ENCODE assay signal across 12 cellular contexts in genomic region chr19:41120929-41121911, GRCh38. TPM values are rescaled to one million over a fixed set of nuclear protein-coding genes. Genes with fewer than 3 reads are reported as not detected.
DNase-seq lines count a peak whose midpoint lies in the region; ATAC-seq, FAIRE-seq and TF ChIP-seq lines count a peak whose summit lies in the region.
"Not testable (repeated sequence)": the region's sequence is repeated elsewhere in the genome, so short reads cannot be mapped to it uniquely, and the experiment has no call there.
"Had no signal": no experiment of that assay in that cellular context is flagged by ENCODE, and none has a peak within 500 bp of the region (broad histone marks: within the 10 kb centered on the region; RNA-seq: fewer than 3 reads in every experiment).

No MANE protein-coding gene starts in this region.

- H3K4me1 ChIP-seq in K562 (replicated peaks in 1 of 2; ENCODE audit: control insufficient read depth in 2 of 2, insufficient read depth in 2 of 2, low read length in 2 of 2), result peaks cover 4 to 13% of the 10 kb centered on the region in 2 experiments; a peak in 2 of 5 replicates
- H3K4me1 ChIP-seq in upper lobe of right lung, result not testable (repeated sequence)

- H3K27ac Mint-ChIP-seq in activated CD4-positive, alpha-beta T cell treated with anti-CD3 and anti-CD28 coated beads, Interleukin-2, amount 10 ng/mL, durations not matched to agents 24 days and 14 days, result peak overlapping the region; percentile 55
- not testable (repeated sequence) for H3K27ac Mint-ChIP-seq in activated T-cell treated with anti-CD3 and anti-CD28 coated beads, Interleukin-2, amount 50 U/mL, for 72 hours
- peak overlapping the region in 5 of 6 donors; percentile 36 to 92 (median 71) for H3K27ac Mint-ChIP-seq in naive B cell

- ATAC-seq in activated T-cell treated with anti-CD3 and anti-CD28 coated beads, Interleukin-2, amount 50 U/mL, for 72 hours (replicated peaks in 1 of 2), result peak; percentile 77 to 82
- ATAC-seq in K562 (peak; percentile 98), naive B cell (ENCODE audit: low read depth in 2 of 2) (peak; percentile 80 to 82), upper lobe of right lung (peak; percentile 53)

- H3K27me3 Mint-ChIP-seq in activated CD4-positive, alpha-beta T cell treated with anti-CD3 and anti-CD28 coated beads, Interleukin-2, amount 10 ng/mL, durations not matched to agents 24 days and 14 days, result peaks cover 16% of the 10 kb centered on the region
- not testable (repeated sequence) for H3K27me3 Mint-ChIP-seq in activated T-cell treated with anti-CD3 and anti-CD28 coated beads, Interleukin-2, amount 50 U/mL, for 72 hours (ENCODE audit: low read depth)
- peaks cover 12 to 39% (median 29%) of the 10 kb centered on the region in 3 donors for H3K27me3 Mint-ChIP-seq in naive B cell

- H3K27ac ChIP-seq in K562 (ENCODE audit: extremely low read depth, low read depth, low read length); upper lobe of right lung: not testable (repeated sequence)

- H3K9me3 Mint-ChIP-seq in activated CD4-positive, alpha-beta T cell treated with anti-CD3 and anti-CD28 coated beads, Interleukin-2, amount 10 ng/mL, durations not matched to agents 24 days and 14 days; activated T-cell treated with anti-CD3 and anti-CD28 coated beads, Interleukin-2, amount 50 U/mL, for 72 hours; naive B cell: not testable (repeated sequence)

- H3K36me3 Mint-ChIP-seq in activated CD4-positive, alpha-beta T cell treated with anti-CD3 and anti-CD28 coated beads, Interleukin-2, amount 10 ng/mL, durations not matched to agents 24 days and 14 days (ENCODE audit: low read depth); activated T-cell treated with anti-CD3 and anti-CD28 coated beads, Interleukin-2, amount 50 U/mL, for 72 hours (ENCODE audit: insufficient read depth in 2 of 2); naive B cell: not testable (repeated sequence)

- FAIRE-seq in GM12891 (lab: Jason Lieb, UNC) (peak; percentile 69), K562 (lab: Jason Lieb, UNC) (peak; percentile 93)

- not testable (repeated sequence) for H4K20me1 ChIP-seq in K562 (replicated peaks; ENCODE audit: control insufficient read depth, insufficient read depth, low read length)

- TF ChIP-seq EP300 in K562 (IDR thresholded peaks at IDR 0.05; ENCODE audit: low read length), result not testable (repeated sequence)

- peaks cover 15% of the 10 kb centered on the region for H3K4me1 Mint-ChIP-seq in activated CD4-positive, alpha-beta T cell treated with anti-CD3 and anti-CD28 coated beads, Interleukin-2, amount 10 ng/mL, durations not matched to agents 24 days and 14 days
- peaks cover 12% of the 10 kb centered on the region for H3K4me1 Mint-ChIP-seq in activated T-cell treated with anti-CD3 and anti-CD28 coated beads, Interleukin-2, amount 50 U/mL, for 72 hours (ENCODE audit: low read depth)
- H3K4me1 Mint-ChIP-seq in naive B cell, result peaks cover 10 to 19% (median 15%) of the 10 kb centered on the region in 3 donors

- H3K9ac ChIP-seq in K562 (ENCODE audit: insufficient read depth in 1 of 2, low read depth in 2 of 2, low read length in 2 of 2), result peak overlapping the region in 1 of 2 experiments; percentile 58; a peak in 1 of 4 replicates

- not testable (repeated sequence) for TF ChIP-seq CTCF in K562 (IDR thresholded peaks at IDR 0.05 in 2 of 3, conservative IDR thresholded peaks at IDR 0.05 in 1 of 3; ENCODE audit: insufficient read depth in 2 of 3, low read depth in 1 of 3, low read length in 3 of 3); upper lobe of right lung (IDR thresholded peaks at IDR 0.05)

- peak overlapping the region; percentile 17; the same call in 1 of the 2 replicates for H3K4me3 ChIP-seq in K562
- not testable (repeated sequence) for H3K4me3 ChIP-seq in upper lobe of right lung

- not testable (repeated sequence) for H3K9me1 ChIP-seq in K562 (ENCODE audit: control insufficient read depth, insufficient read depth, low read length)

- 14% methylated on average over 27 of the region's 41 CpGs for WGBS in K562 (ENCODE audit: insufficient coverage, low coverage, missing lambda C conversion rate)

- peaks cover 6 to 22% of the 10 kb centered on the region in 2 experiments; a peak in 4 of 5 replicates for H3K27me3 ChIP-seq in K562 (ENCODE audit: control insufficient read depth in 2 of 2, insufficient read depth in 2 of 2, low read length in 2 of 2)
- not testable (repeated sequence) for H3K27me3 ChIP-seq in upper lobe of right lung

- in situ Hi-C loops in K562 (cut with MboI), result not testable (repeated sequence)

- DNase-seq in GM12891 (ENCODE audit: insufficient read length, low spot score); upper lobe of right lung: not testable (repeated sequence)
- DNase-seq in RPMI7951 (ENCODE audit: low read depth) (peak; percentile 32), K562 (ENCODE audit: extremely low read depth in 1 of 4, low spot score in 3 of 4) (peak in 1 of 4 experiments; percentile 11), naive B cell (peak; percentile 37)
- peak; percentile 92 for DNase-seq in activated CD4-positive, alpha-beta T cell treated with anti-CD3 and anti-CD28 coated beads, Interleukin-2, amount 10 ng/mL, durations not matched to agents 24 days and 14 days
- DNase-seq in activated T-cell treated with anti-CD3 and anti-CD28 coated beads, Interleukin-2, amount 50 U/mL, for 72 hours, result peak; percentile 37 to 42
- peak; percentile 47 for DNase-seq in stimulated activated CD8-positive, alpha-beta memory T cell treated with anti-CD3 and anti-CD28 coated beads, Interleukin-12 subunit alpha, Interleukin-12 subunit beta, amount 100 ng/mL, for 4 hours (ENCODE audit: low read depth)

- H3K4me2 ChIP-seq in K562 (ENCODE audit: insufficient read depth, low read length), result peak overlapping the region; percentile 69

- intact Hi-C loops in activated CD4-positive, alpha-beta T cell treated with anti-CD3 and anti-CD28 coated beads, Interleukin-2, amount 10 ng/mL, durations not matched to agents 24 days and 14 days (cut with micrococcal nuclease); K562 (cut with micrococcal nuclease); upper lobe of right lung (cut with DNase I): not testable (repeated sequence)

- peak overlapping the region; percentile 69 for H3K4me3 Mint-ChIP-seq in activated CD4-positive, alpha-beta T cell treated with anti-CD3 and anti-CD28 coated beads, Interleukin-2, amount 10 ng/mL, durations not matched to agents 24 days and 14 days
- peak overlapping the region; percentile 15 to 46 for H3K4me3 Mint-ChIP-seq in activated T-cell treated with anti-CD3 and anti-CD28 coated beads, Interleukin-2, amount 50 U/mL, for 72 hours
- peak overlapping the region in 5 of 8 donors; percentile 20 to 59 (median 29) for H3K4me3 Mint-ChIP-seq in naive B cell

- not testable (repeated sequence) for H3K9me3 ChIP-seq in K562 (replicated peaks; ENCODE audit: control insufficient read depth, insufficient read depth, low read depth, low read length); upper lobe of right lung

- H3K36me3 ChIP-seq in K562 (ENCODE audit: control insufficient read depth, insufficient read depth, low read length); upper lobe of right lung: not testable (repeated sequence)

- BruUV-seq in K562 (replicated peaks; lab: Mats Ljungman, UMichigan), result not testable (repeated sequence)

- CTCF ChIA-PET in K562 (lab: Yijun Ruan, JAX; ENCODE audit: low intra/inter-chr PET ratio), result not testable (repeated sequence)

- H3K79me2 ChIP-seq in K562 (ENCODE audit: control insufficient read depth, insufficient read depth, low read length), result not testable (repeated sequence)

- TF ChIP-seq POLR2A in GM12891 (IDR thresholded peaks at IDR 0.05; ENCODE audit: low read depth, low read length); K562 (conservative IDR thresholded peaks at IDR 0.05): not testable (repeated sequence)

- peak overlapping the region; percentile 62; the same call in 1 of the 2 replicates for H2AFZ ChIP-seq in K562 (ENCODE audit: low read depth, low read length)

- not testable (repeated sequence) for TF ChIP-seq RAD21 in K562 (CRISPR knock-in tag; conservative IDR thresholded peaks at IDR 0.05 in 1 of 2, IDR thresholded peaks at IDR 0.05 in 1 of 2)

- POLR2A ChIA-PET in K562 (lab: Yijun Ruan, JAX), result not testable (repeated sequence)

RNA-seq across cellular contexts. Expression of gene CYP2F1, which starts 7.0 kb away (rescaled TPM):
- not detected for polyA plus RNA-seq in GM12891 (2012; ENCODE audit: low read depth, missing spikeins)
- total RNA-seq in RPMI7951 (2014; rRNA removed; shearing (Covaris generic)), result not detected in 2 replicates
- total RNA-seq in activated CD4-positive, alpha-beta T cell treated with anti-CD3 and anti-CD28 coated beads, Interleukin-2, amount 10 ng/mL, durations not matched to agents 24 days and 14 days, result not detected in 2 replicates
- total RNA-seq in activated T-cell treated with anti-CD3 and anti-CD28 coated beads, Interleukin-2, amount 50 U/mL, for 72 hours, result not detected
- total RNA-seq in K562 (2011; cell fraction: chromatin; rRNA removed; ENCODE audit: low replicate concordance), result 2.7 and 3.1 TPM in 2 replicates
- 0.17 and 0.39 TPM in 2 replicates for total RNA-seq in K562 (2011; cell fraction: nucleolus; rRNA removed)
- 1.5 and 3.0 TPM in 2 replicates for total RNA-seq in K562 (2011; cell fraction: nucleoplasm; rRNA removed)
- total RNA-seq in K562 (2014; rRNA removed) (0.77 TPM in 1 of 2 replicates, not detected in the other), K562 (2014; rRNA removed; fragmentation: Illumina TruSeq; extraction: Trizol) (0.25 TPM in 1 of 2 replicates, not detected in the other), K562 (2015; rRNA removed; fragmentation: Illumina TruSeq; extraction: Trizol) (0.11 TPM in 1 of 2 replicates, not detected in the other), K562 (2021) (0.38 TPM in 1 of 2 replicates, not detected in the other), upper lobe of right lung (not detected)
- polyA plus RNA-seq in K562 (2011; rRNA removed) (0.03 and 0.16 TPM in 2 replicates), K562 (2014; fragmentation: Illumina TruSeq; extraction: Trizol) (0.28 and 0.71 TPM in 2 replicates), K562 (2014; fragmentation: Nextera tagmentation; extraction: Ambion mirVana) (under 1 TPM; 0.10 to 0.11 TPM), K562 (2014; rRNA removed) (0.04 TPM in 1 of 2 replicates, not detected in the other), naive B cell (ENCODE audit: low read depth in 6 of 6) (under 1 TPM in 1 of 6 donors, not detected in 5; 0.13 TPM)
- 0.12 and 0.35 TPM in 2 replicates for polyA plus RNA-seq in K562 (2011; cell fraction: cytosol; rRNA removed)
- 0.28 and 0.40 TPM in 2 replicates for polyA plus RNA-seq in K562 (2011; cell fraction: nucleus; rRNA removed)
- polyA plus RNA-seq in K562 (2012), result 0.44 and 1.4 TPM in 2 replicates
- 0.12 TPM in 1 of 2 replicates, not detected in the other for polyA minus RNA-seq in K562 (2011; rRNA and poly(A)+ RNA removed)
- not detected in 2 replicates for polyA minus RNA-seq in K562 (2011; cell fraction: cytosol; rRNA and poly(A)+ RNA removed)
- polyA minus RNA-seq in K562 (2011; cell fraction: nucleus; rRNA and poly(A)+ RNA removed), result 0.67 TPM in 1 of 2 replicates, not detected in the other
- total RNA-seq: occipital lobe, sciatic nerve, ureter had no signal

RNA-seq across cellular contexts. Expression of gene CYP2A13, which starts 33.0 kb away (rescaled TPM):
- not detected for polyA plus RNA-seq in GM12891 (2012; ENCODE audit: low read depth, missing spikeins)
- not detected in 2 replicates for total RNA-seq in RPMI7951 (2014; rRNA removed; shearing (Covaris generic))
- total RNA-seq in activated CD4-positive, alpha-beta T cell treated with anti-CD3 and anti-CD28 coated beads, Interleukin-2, amount 10 ng/mL, durations not matched to agents 24 days and 14 days, result not detected in 2 replicates
- total RNA-seq in activated T-cell treated with anti-CD3 and anti-CD28 coated beads, Interleukin-2, amount 50 U/mL, for 72 hours, result not detected
- total RNA-seq in K562 (2011; cell fraction: chromatin; rRNA removed; ENCODE audit: low replicate concordance), result not detected in 2 replicates
- total RNA-seq in K562 (2011; cell fraction: nucleolus; rRNA removed), result not detected in 2 replicates
- total RNA-seq in K562 (2011; cell fraction: nucleoplasm; rRNA removed), result not detected in 2 replicates
- not detected in 2 replicates for total RNA-seq in K562 (2014; rRNA removed)
- total RNA-seq in K562 (2014; rRNA removed; fragmentation: Illumina TruSeq; extraction: Trizol), result not detected in 2 replicates
- total RNA-seq in K562 (2015; rRNA removed; fragmentation: Illumina TruSeq; extraction: Trizol), result not detected in 2 replicates
- total RNA-seq in K562 (2021), result not detected in 2 replicates
- not detected in 2 replicates for polyA plus RNA-seq in K562 (2011; rRNA removed)
- polyA plus RNA-seq in K562 (2011; cell fraction: cytosol; rRNA removed), result not detected in 2 replicates
- not detected in 2 replicates for polyA plus RNA-seq in K562 (2011; cell fraction: nucleus; rRNA removed)
- not detected in 2 replicates for polyA plus RNA-seq in K562 (2012)
- polyA plus RNA-seq in K562 (2014; fragmentation: Illumina TruSeq; extraction: Trizol), result not detected in 2 replicates
- polyA plus RNA-seq in K562 (2014; fragmentation: Nextera tagmentation; extraction: Ambion mirVana), result not detected
- not detected in 2 replicates for polyA plus RNA-seq in K562 (2014; rRNA removed)
- not detected in 2 replicates for polyA minus RNA-seq in K562 (2011; rRNA and poly(A)+ RNA removed)
- not detected in 2 replicates for polyA minus RNA-seq in K562 (2011; cell fraction: cytosol; rRNA and poly(A)+ RNA removed)
- not detected in 2 replicates for polyA minus RNA-seq in K562 (2011; cell fraction: nucleus; rRNA and poly(A)+ RNA removed)
- polyA plus RNA-seq in naive B cell (ENCODE audit: low read depth in 6 of 6), result not detected
- total RNA-seq in upper lobe of right lung, result not detected
- total RNA-seq: esophagus mucosa, occipital lobe, sciatic nerve, ureter had no signal
